Comparison of ENCODE assay signal across 11 cellular contexts in the genomic region with DNA sequence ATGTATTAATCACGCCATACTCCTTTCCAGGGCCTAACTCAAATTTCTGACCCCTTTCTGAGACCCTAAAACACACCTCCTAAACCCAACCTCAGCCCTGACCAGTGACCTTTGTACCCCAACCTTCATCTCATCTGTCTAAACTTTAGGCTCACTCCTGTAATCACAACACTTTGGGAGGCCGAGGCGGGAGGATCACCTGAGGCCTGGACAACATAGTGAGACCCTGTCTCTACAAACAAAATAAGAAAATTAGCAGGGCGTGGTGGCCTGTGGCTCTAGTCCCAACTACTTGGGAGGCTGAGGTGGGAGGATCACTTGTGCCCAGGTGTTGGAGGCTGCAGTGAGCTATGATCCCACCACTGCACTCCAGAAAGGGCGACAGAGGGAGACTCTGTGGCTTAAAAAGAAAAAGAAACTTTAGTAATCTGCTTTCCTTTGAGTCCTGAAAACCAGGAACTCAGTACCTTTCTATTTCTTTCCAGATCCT. TPM values are rescaled to one million over a fixed set of nuclear protein-coding genes. Genes with fewer than 3 reads are reported as not detected.
DNase-seq lines count a peak whose midpoint lies in the region; ATAC-seq, FAIRE-seq and TF ChIP-seq lines count a peak whose summit lies in the region.
"Had no signal": no experiment of that assay in that cellular context is flagged by ENCODE, and none has a peak within 500 bp of the region (broad histone marks: within the 10 kb centered on the region; RNA-seq: fewer than 3 reads in every experiment).

No MANE protein-coding gene starts in this region.

- intact Hi-C loops in breast epithelium (cut with DNase I; ENCODE audit: low total_unique reads) (no loop called here), mammary epithelial cell (cut with micrococcal nuclease) (loop anchor here (2.0 kb wide), 1 partner anchor 15 kb away; the partner anchor contains the start of gene VASP), K562 (cut with micrococcal nuclease) (no loop called here)

- H3K9me3 ChIP-seq in breast epithelium: no peaks in the 10 kb centered on the region
- H3K9me3 ChIP-seq in mammary epithelial cell (replicated peaks; ENCODE audit: insufficient read depth, low read length): no peaks in the 10 kb centered on the region
- no peaks in the 10 kb centered on the region for H3K9me3 ChIP-seq in K562 (replicated peaks; ENCODE audit: control insufficient read depth, insufficient read depth, low read depth, low read length)
- no peaks in the 10 kb centered on the region for H3K9me3 ChIP-seq in mesodermal cell (ENCODE audit: control insufficient read depth, low read length)
- no peaks in the 10 kb centered on the region for H3K9me3 ChIP-seq in tibial nerve
- H3K9me3 ChIP-seq: mucosa of descending colon had no signal

- no peaks in the 10 kb centered on the region for H3K27me3 ChIP-seq in breast epithelium
- no peaks in the 10 kb centered on the region for H3K27me3 ChIP-seq in mammary epithelial cell (ENCODE audit: insufficient read depth, low read length)
- H3K27me3 ChIP-seq in K562 (ENCODE audit: control insufficient read depth in 2 of 2, insufficient read depth in 2 of 2, low read length in 2 of 2): peaks cover 3 to 16% of the 10 kb centered on the region in 2 experiments; a peak in 3 of 5 replicates
- H3K27me3 ChIP-seq in tibial nerve: peaks cover 0 to 45% of the 10 kb centered on the region in 2 donors

- in situ Hi-C loops in mammary epithelial cell (cut with MboI; ENCODE audit: low sequenced_read_pairs in 2 of 2): loop anchor here in 1 of 2 donors (25.0 kb wide), 1 partner anchor 305 kb away; the partner anchor contains the start of genes BLOC1S3 and TRAPPC6A
- in situ Hi-C loops in K562 (cut with MboI): no loop called here

- TF ChIP-seq POLR2A in breast epithelium (IDR thresholded peaks at IDR 0.05): no peak
- TF ChIP-seq POLR2A in K562 (conservative IDR thresholded peaks at IDR 0.05): no peak
- TF ChIP-seq POLR2A in tibial nerve (IDR thresholded peaks at IDR 0.05): no peak

- H3K79me2 ChIP-seq in mammary epithelial cell (ENCODE audit: insufficient read depth, low read length): no peaks in the 10 kb centered on the region
- peaks cover 6% of the 10 kb centered on the region; the same call in 1 of the 3 replicates for H3K79me2 ChIP-seq in K562 (ENCODE audit: control insufficient read depth, insufficient read depth, low read length)

- BruUV-seq in mammary epithelial cell (replicated peaks; lab: Mats Ljungman, UMichigan) (no TSS peak), K562 (replicated peaks; lab: Mats Ljungman, UMichigan) (no TSS peak)

- H3K4me1 ChIP-seq in breast epithelium (peaks cover 0 to 2% of the 10 kb centered on the region in 2 donors), mammary epithelial cell (ENCODE audit: insufficient read depth, low read length) (peaks cover 12% of the 10 kb centered on the region), K562 (replicated peaks in 1 of 2; ENCODE audit: control insufficient read depth in 2 of 2, insufficient read depth in 2 of 2, low read length in 2 of 2) (peaks cover 5 to 48% of the 10 kb centered on the region in 2 experiments; a peak in 4 of 5 replicates), mesodermal cell (ENCODE audit: control insufficient read depth, insufficient read depth, low read length, poor library complexity, severe bottlenecking) (no peaks in the 10 kb centered on the region), tibial nerve (peaks cover 0 to 29% (median 15%) of the 10 kb centered on the region in 4 donors)

- no peak for FAIRE-seq in K562 (lab: Jason Lieb, UNC)

- dilution Hi-C loops in mammary epithelial cell (cut with HindIII; ENCODE audit: low sequenced_read_pairs): no loop called here

- no peak for TF ChIP-seq RAD21 in K562 (CRISPR knock-in tag; conservative IDR thresholded peaks at IDR 0.05 in 1 of 2, IDR thresholded peaks at IDR 0.05 in 1 of 2)

- no peaks in the 10 kb centered on the region for H3K9me1 ChIP-seq in K562 (ENCODE audit: control insufficient read depth, insufficient read depth, low read length)

- DNase-seq in breast epithelium (ENCODE audit: low spot score in 2 of 2) (no peak), mammary epithelial cell (no peak), K562 (ENCODE audit: extremely low read depth in 1 of 4, low spot score in 3 of 4) (no peak), tibial nerve (ENCODE audit: low spot score in 2 of 2) (no peak), NCI-H446 (lab: John Stamatoyannopoulos, UW) (no peak), 8988T (no peak)
- DNase-seq in effector CD4-positive, alpha-beta T cell: no peak
- DNase-seq: activated gamma-delta T cell treated with Interleukin-2 at 50 U/mL for 16 hours; stimulated activated CD4-positive, alpha-beta T cell treated with anti-CD3 and anti-CD28 coated beads, Interleukin-4, amount 100 ng/mL, for 4 hours had no signal

- POLR2A ChIA-PET in K562 (lab: Yijun Ruan, JAX): interaction anchor here (0.7 to 1.6 kb wide), 2 partner anchors 13 to 25 kb away, joined by 4 to 6 read pairs; partner anchors contain the start of gene FOSB

- H3K27ac ChIP-seq in breast epithelium (peak overlapping the region in 1 of 2 donors; percentile 79), mammary epithelial cell (ENCODE audit: insufficient read depth, low read depth, low read length) (no peak overlapping the region), K562 (ENCODE audit: extremely low read depth, low read depth, low read length) (peak overlapping the region; percentile 77), mesodermal cell (ENCODE audit: low read depth, low read length, severe bottlenecking) (no peak overlapping the region), tibial nerve (peak overlapping the region in 1 of 4 donors; percentile 33)

- H3K4me2 ChIP-seq in mammary epithelial cell (ENCODE audit: insufficient read depth, low read depth, low read length) (no peak overlapping the region), K562 (ENCODE audit: insufficient read depth, low read length) (peak overlapping the region; percentile 82)

- 94% methylated on average over 5 of the region's 5 CpGs for WGBS in mammary epithelial cell (ENCODE audit: low coverage, missing lambda C conversion rate)
- WGBS in K562 (ENCODE audit: insufficient coverage, low coverage, missing lambda C conversion rate): 65% methylated on average over 5 of the region's 5 CpGs
- 97% methylated on average over 3 of the region's 5 CpGs for WGBS in mesodermal cell (ENCODE audit: insufficient coverage in 2 of 2), 2 experiments
- WGBS in tibial nerve, 2 donors: 80 to 87% methylated on average over 5 of the region's 5 CpGs

- H2AFZ ChIP-seq in mammary epithelial cell (ENCODE audit: low read depth, low read length) (no peak overlapping the region), K562 (ENCODE audit: low read depth, low read length) (peak overlapping the region; percentile 90)

- H3K9ac ChIP-seq in mammary epithelial cell (ENCODE audit: insufficient read depth, low read length) (no peak overlapping the region), K562 (ENCODE audit: insufficient read depth in 1 of 2, low read depth in 2 of 2, low read length in 2 of 2) (peak overlapping the region; percentile 67 to 94; a peak in 3 of 4 replicates)

- TF ChIP-seq EP300 in K562 (IDR thresholded peaks at IDR 0.05; ENCODE audit: low read length) (no peak), tibial nerve (IDR thresholded peaks at IDR 0.05) (no peak)

- CTCF ChIA-PET in mammary epithelial cell (lab: Charles Lee; ENCODE audit: low non-redundant PET): no interaction called here
- CTCF ChIA-PET in K562 (lab: Yijun Ruan, JAX; ENCODE audit: low intra/inter-chr PET ratio): no interaction called here

- peak overlapping the region; percentile 48 to 78 (median 68) for H3K4me3 ChIP-seq in breast epithelium
- H3K4me3 ChIP-seq in mammary epithelial cell (replicated peaks in 1 of 3; ENCODE audit: insufficient read depth in 1 of 3, low read depth in 2 of 3, low read length in 3 of 3): no peak overlapping the region
- peak overlapping the region; percentile 60 for H3K4me3 ChIP-seq in K562
- peak overlapping the region; percentile 57 for H3K4me3 ChIP-seq in mesodermal cell (ENCODE audit: extremely low read depth, insufficient read depth, low read length, poor library complexity, severe bottlenecking)
- H3K4me3 ChIP-seq in tibial nerve: peak overlapping the region in 3 of 4 donors; percentile 30 to 52 (median 36)
- H3K4me3 ChIP-seq: mucosa of descending colon had no signal

- TF ChIP-seq CTCF in breast epithelium (IDR thresholded peaks at IDR 0.05) (no peak), mammary epithelial cell (conservative IDR thresholded peaks at IDR 0.05 in 1 of 2, IDR thresholded peaks at IDR 0.05 in 1 of 2; ENCODE audit: extremely low read depth in 1 of 2, insufficient read depth in 1 of 2, low read depth in 1 of 2, low read length in 2 of 2) (no peak), K562 (IDR thresholded peaks at IDR 0.05 in 2 of 3, conservative IDR thresholded peaks at IDR 0.05 in 1 of 3; ENCODE audit: insufficient read depth in 2 of 3, low read depth in 1 of 3, low read length in 3 of 3) (no peak), tibial nerve (IDR thresholded peaks at IDR 0.05) (no peak)

- H3K36me3 ChIP-seq in breast epithelium: no peaks in the 10 kb centered on the region
- H3K36me3 ChIP-seq in mammary epithelial cell (ENCODE audit: insufficient read depth, low read length): no peaks in the 10 kb centered on the region
- H3K36me3 ChIP-seq in K562 (ENCODE audit: control insufficient read depth, insufficient read depth, low read length): no peaks in the 10 kb centered on the region
- peaks cover 33% of the 10 kb centered on the region for H3K36me3 ChIP-seq in mesodermal cell (ENCODE audit: control insufficient read depth, insufficient read depth, low read length)
- no peaks in the 10 kb centered on the region for H3K36me3 ChIP-seq in tibial nerve

- no peaks in the 10 kb centered on the region for H4K20me1 ChIP-seq in mammary epithelial cell (ENCODE audit: insufficient read depth, low read length)
- H4K20me1 ChIP-seq in K562 (replicated peaks; ENCODE audit: control insufficient read depth, insufficient read depth, low read length): no peaks in the 10 kb centered on the region

- ATAC-seq in K562: no peak
- ATAC-seq: mucosa of descending colon had no signal

RNA-seq across cellular contexts. Expression of gene RTN2, which starts 4.7 kb away (rescaled TPM):
- total RNA-seq in breast epithelium: 10 to 100 TPM in 1 of 3 donors, 1 to 10 TPM in 2; 5.9 to 15.1 (median 7.2) TPM
- total RNA-seq in mammary epithelial cell: 10 to 100 TPM; 11.0 to 16.9 TPM
- 11.5 TPM for polyA plus RNA-seq in mammary epithelial cell
- 11.9 TPM for polyA minus RNA-seq in mammary epithelial cell
- total RNA-seq in K562 (2011; cell fraction: chromatin; rRNA removed; ENCODE audit: low replicate concordance): 9.6 and 30.7 TPM in 2 replicates
- total RNA-seq in K562 (2011; cell fraction: nucleolus; rRNA removed): 33.3 and 36.9 TPM in 2 replicates
- total RNA-seq in K562 (2011; cell fraction: nucleoplasm; rRNA removed): 17.6 and 21.3 TPM in 2 replicates
- 9.3 and 20.1 TPM in 2 replicates for total RNA-seq in K562 (2014; rRNA removed)
- 6.9 and 7.2 TPM in 2 replicates for total RNA-seq in K562 (2014; rRNA removed; fragmentation: Illumina TruSeq; extraction: Trizol)
- total RNA-seq in K562 (2015; rRNA removed; fragmentation: Illumina TruSeq; extraction: Trizol): 7.2 and 8.3 TPM in 2 replicates
- total RNA-seq in K562 (2021): 21.4 and 24.3 TPM in 2 replicates
- polyA plus RNA-seq in K562 (2011; rRNA removed): 14.1 and 23.1 TPM in 2 replicates
- 28.2 and 40.0 TPM in 2 replicates for polyA plus RNA-seq in K562 (2011; cell fraction: cytosol; rRNA removed)
- 19.8 and 28.9 TPM in 2 replicates for polyA plus RNA-seq in K562 (2011; cell fraction: nucleus; rRNA removed)
- 30.4 and 54.3 TPM in 2 replicates for polyA plus RNA-seq in K562 (2012)
- 18.6 and 23.7 TPM in 2 replicates for polyA plus RNA-seq in K562 (2014; fragmentation: Illumina TruSeq; extraction: Trizol)
- under 1 TPM; 0.53 to 0.69 TPM for polyA plus RNA-seq in K562 (2014; fragmentation: Nextera tagmentation; extraction: Ambion mirVana)
- 12.3 and 18.7 TPM in 2 replicates for polyA plus RNA-seq in K562 (2014; rRNA removed)
- 7.4 and 8.3 TPM in 2 replicates for polyA minus RNA-seq in K562 (2011; rRNA and poly(A)+ RNA removed)
- polyA minus RNA-seq in K562 (2011; cell fraction: cytosol; rRNA and poly(A)+ RNA removed): 20.7 and 22.8 TPM in 2 replicates
- 9.0 and 16.4 TPM in 2 replicates for polyA minus RNA-seq in K562 (2011; cell fraction: nucleus; rRNA and poly(A)+ RNA removed)
- 59.0 TPM for polyA plus RNA-seq in mesodermal cell (2013, experiment 1 of 2)
- 55.5 TPM for polyA plus RNA-seq in mesodermal cell (2013, experiment 2 of 2)
- 1 to 10 TPM; 1.5 to 5.9 (median 3.5) TPM for total RNA-seq in tibial nerve

RNA-seq across cellular contexts. Expression of gene PPM1N, which starts 6.1 kb away (rescaled TPM):
- total RNA-seq in breast epithelium: 1 to 10 TPM; 1.8 to 2.5 (median 2.3) TPM
- total RNA-seq in mammary epithelial cell: 1 to 10 TPM; 1.3 to 2.1 TPM
- polyA plus RNA-seq in mammary epithelial cell: 2.3 TPM
- polyA minus RNA-seq in mammary epithelial cell: not detected
- 2.8 and 3.4 TPM in 2 replicates for total RNA-seq in K562 (2011; cell fraction: chromatin; rRNA removed; ENCODE audit: low replicate concordance)
- total RNA-seq in K562 (2011; cell fraction: nucleolus; rRNA removed): 3.5 and 5.0 TPM in 2 replicates
- 2.3 and 3.4 TPM in 2 replicates for total RNA-seq in K562 (2011; cell fraction: nucleoplasm; rRNA removed)
- total RNA-seq in K562 (2014; rRNA removed): 6.2 and 8.7 TPM in 2 replicates
- total RNA-seq in K562 (2014; rRNA removed; fragmentation: Illumina TruSeq; extraction: Trizol): 5.4 and 6.1 TPM in 2 replicates
- 6.0 and 6.5 TPM in 2 replicates for total RNA-seq in K562 (2015; rRNA removed; fragmentation: Illumina TruSeq; extraction: Trizol)
- 6.4 and 7.6 TPM in 2 replicates for total RNA-seq in K562 (2021)
- 4.5 and 7.8 TPM in 2 replicates for polyA plus RNA-seq in K562 (2011; rRNA removed)
- polyA plus RNA-seq in K562 (2011; cell fraction: cytosol; rRNA removed): 7.5 and 9.8 TPM in 2 replicates
- 7.9 and 8.8 TPM in 2 replicates for polyA plus RNA-seq in K562 (2011; cell fraction: nucleus; rRNA removed)
- 9.6 and 13.5 TPM in 2 replicates for polyA plus RNA-seq in K562 (2012)
- polyA plus RNA-seq in K562 (2014; fragmentation: Illumina TruSeq; extraction: Trizol): 8.5 and 10.4 TPM in 2 replicates
- polyA plus RNA-seq in K562 (2014; fragmentation: Nextera tagmentation; extraction: Ambion mirVana): 10 to 100 TPM; 13.0 to 15.6 TPM
- 14.0 and 15.7 TPM in 2 replicates for polyA plus RNA-seq in K562 (2014; rRNA removed)
- polyA minus RNA-seq in K562 (2011; rRNA and poly(A)+ RNA removed): 1.2 and 1.8 TPM in 2 replicates
- polyA minus RNA-seq in K562 (2011; cell fraction: cytosol; rRNA and poly(A)+ RNA removed): 1.1 and 1.3 TPM in 2 replicates
- polyA minus RNA-seq in K562 (2011; cell fraction: nucleus; rRNA and poly(A)+ RNA removed): 1.5 and 1.8 TPM in 2 replicates
- polyA plus RNA-seq in mesodermal cell (2013, experiment 1 of 2): 1.8 TPM
- 2.5 TPM for polyA plus RNA-seq in mesodermal cell (2013, experiment 2 of 2)
- total RNA-seq in tibial nerve: 1 to 10 TPM in 1 of 4 donors, under 1 TPM in 2, not detected in 1; 0.39 to 5.0 (median 0.60) TPM

RNA-seq across cellular contexts. Expression of gene VASP, which starts 15.1 kb away (rescaled TPM):
- total RNA-seq in breast epithelium: 10 to 100 TPM; 31.8 to 61.6 (median 52.2) TPM
- 100 to 1,000 TPM; 160 to 201 TPM for total RNA-seq in mammary epithelial cell
- 93.9 TPM for polyA plus RNA-seq in mammary epithelial cell
- 122 TPM for polyA minus RNA-seq in mammary epithelial cell
- 123 and 279 TPM in 2 replicates for total RNA-seq in K562 (2011; cell fraction: chromatin; rRNA removed; ENCODE audit: low replicate concordance)
- 127 and 148 TPM in 2 replicates for total RNA-seq in K562 (2011; cell fraction: nucleolus; rRNA removed)
- total RNA-seq in K562 (2011; cell fraction: nucleoplasm; rRNA removed): 106 and 127 TPM in 2 replicates
- total RNA-seq in K562 (2014; rRNA removed): 207 and 522 TPM in 2 replicates
- total RNA-seq in K562 (2014; rRNA removed; fragmentation: Illumina TruSeq; extraction: Trizol): 98.6 and 104 TPM in 2 replicates
- total RNA-seq in K562 (2015; rRNA removed; fragmentation: Illumina TruSeq; extraction: Trizol): 112 and 114 TPM in 2 replicates
- 248 and 261 TPM in 2 replicates for total RNA-seq in K562 (2021)
- 92.0 and 102 TPM in 2 replicates for polyA plus RNA-seq in K562 (2011; rRNA removed)
- polyA plus RNA-seq in K562 (2011; cell fraction: cytosol; rRNA removed): 80.7 and 337 TPM in 2 replicates
- 119 and 149 TPM in 2 replicates for polyA plus RNA-seq in K562 (2011; cell fraction: nucleus; rRNA removed)
- polyA plus RNA-seq in K562 (2012): 109 and 183 TPM in 2 replicates
- polyA plus RNA-seq in K562 (2014; fragmentation: Illumina TruSeq; extraction: Trizol): 169 and 182 TPM in 2 replicates
- polyA plus RNA-seq in K562 (2014; fragmentation: Nextera tagmentation; extraction: Ambion mirVana): 10 to 100 TPM; 16.7 to 22.6 TPM
- polyA plus RNA-seq in K562 (2014; rRNA removed): 148 and 251 TPM in 2 replicates
- polyA minus RNA-seq in K562 (2011; rRNA and poly(A)+ RNA removed): 55.1 and 66.5 TPM in 2 replicates
- polyA minus RNA-seq in K562 (2011; cell fraction: cytosol; rRNA and poly(A)+ RNA removed): 131 and 134 TPM in 2 replicates
- 72.3 and 93.4 TPM in 2 replicates for polyA minus RNA-seq in K562 (2011; cell fraction: nucleus; rRNA and poly(A)+ RNA removed)
- polyA plus RNA-seq in mesodermal cell (2013, experiment 1 of 2): 126 TPM
- polyA plus RNA-seq in mesodermal cell (2013, experiment 2 of 2): 106 TPM
- 10 to 100 TPM; 39.1 to 74.4 (median 59.2) TPM for total RNA-seq in tibial nerve

RNA-seq across cellular contexts. Expression of gene FOSB, which starts 24.4 kb away (rescaled TPM):
- total RNA-seq in breast epithelium (100 to 1,000 TPM in 1 of 3 donors, 10 to 100 TPM in 2; 29.8 to 109 (median 38.4) TPM), mammary epithelial cell (10 to 100 TPM in 1 of 2 donors, 1 to 10 TPM in 1; 1.8 to 49.1 TPM), K562 (2014; rRNA removed) (1.2 and 1.6 TPM in 2 replicates), K562 (2014; rRNA removed; fragmentation: Illumina TruSeq; extraction: Trizol) (0.73 TPM in 2 replicates), K562 (2015; rRNA removed; fragmentation: Illumina TruSeq; extraction: Trizol) (0.18 and 0.26 TPM in 2 replicates), K562 (2021) (2.4 and 2.7 TPM in 2 replicates), tibial nerve (1 to 10 TPM in 2 of 4 donors, under 1 TPM in 2; 0.60 to 4.9 (median 1.8) TPM)
- polyA plus RNA-seq in mammary epithelial cell (2.6 TPM), K562 (2011; rRNA removed) (0.25 and 0.27 TPM in 2 replicates), K562 (2014; fragmentation: Illumina TruSeq; extraction: Trizol) (1.2 and 1.4 TPM in 2 replicates), K562 (2014; fragmentation: Nextera tagmentation; extraction: Ambion mirVana) (under 1 TPM; 0.11 to 0.30 TPM), K562 (2014; rRNA removed) (0.93 and 2.9 TPM in 2 replicates)
- 27.0 TPM for polyA minus RNA-seq in mammary epithelial cell
- 2.1 and 8.8 TPM in 2 replicates for total RNA-seq in K562 (2011; cell fraction: chromatin; rRNA removed; ENCODE audit: low replicate concordance)
- 4.2 and 6.7 TPM in 2 replicates for total RNA-seq in K562 (2011; cell fraction: nucleolus; rRNA removed)
- 3.9 and 4.5 TPM in 2 replicates for total RNA-seq in K562 (2011; cell fraction: nucleoplasm; rRNA removed)
- polyA plus RNA-seq in K562 (2011; cell fraction: cytosol; rRNA removed): 0.32 and 0.52 TPM in 2 replicates
- 1.8 and 3.8 TPM in 2 replicates for polyA plus RNA-seq in K562 (2011; cell fraction: nucleus; rRNA removed)
- 0.76 and 1.3 TPM in 2 replicates for polyA plus RNA-seq in K562 (2012)
- 0.54 and 0.77 TPM in 2 replicates for polyA minus RNA-seq in K562 (2011; rRNA and poly(A)+ RNA removed)
- polyA minus RNA-seq in K562 (2011; cell fraction: cytosol; rRNA and poly(A)+ RNA removed): 0.55 and 0.76 TPM in 2 replicates
- polyA minus RNA-seq in K562 (2011; cell fraction: nucleus; rRNA and poly(A)+ RNA removed): 2.8 and 3.6 TPM in 2 replicates
- polyA plus RNA-seq in mesodermal cell (2013, experiment 1 of 2): 2.4 TPM
- polyA plus RNA-seq in mesodermal cell (2013, experiment 2 of 2): 3.2 TPM

Comparison
In these comparisons a context has a peak if more than half of its experiments do, and no peak if none do; other contexts are left out.
1. H3K4me3 ChIP-seq: peak in breast epithelium (3 of 3), K562 (single experiment), mesodermal cell (single experiment) and tibial nerve (3 of 4); none in mammary epithelial cell (0 of 3).